8 cellular contexts compared by ENCODE assay signal in the genomic region with DNA sequence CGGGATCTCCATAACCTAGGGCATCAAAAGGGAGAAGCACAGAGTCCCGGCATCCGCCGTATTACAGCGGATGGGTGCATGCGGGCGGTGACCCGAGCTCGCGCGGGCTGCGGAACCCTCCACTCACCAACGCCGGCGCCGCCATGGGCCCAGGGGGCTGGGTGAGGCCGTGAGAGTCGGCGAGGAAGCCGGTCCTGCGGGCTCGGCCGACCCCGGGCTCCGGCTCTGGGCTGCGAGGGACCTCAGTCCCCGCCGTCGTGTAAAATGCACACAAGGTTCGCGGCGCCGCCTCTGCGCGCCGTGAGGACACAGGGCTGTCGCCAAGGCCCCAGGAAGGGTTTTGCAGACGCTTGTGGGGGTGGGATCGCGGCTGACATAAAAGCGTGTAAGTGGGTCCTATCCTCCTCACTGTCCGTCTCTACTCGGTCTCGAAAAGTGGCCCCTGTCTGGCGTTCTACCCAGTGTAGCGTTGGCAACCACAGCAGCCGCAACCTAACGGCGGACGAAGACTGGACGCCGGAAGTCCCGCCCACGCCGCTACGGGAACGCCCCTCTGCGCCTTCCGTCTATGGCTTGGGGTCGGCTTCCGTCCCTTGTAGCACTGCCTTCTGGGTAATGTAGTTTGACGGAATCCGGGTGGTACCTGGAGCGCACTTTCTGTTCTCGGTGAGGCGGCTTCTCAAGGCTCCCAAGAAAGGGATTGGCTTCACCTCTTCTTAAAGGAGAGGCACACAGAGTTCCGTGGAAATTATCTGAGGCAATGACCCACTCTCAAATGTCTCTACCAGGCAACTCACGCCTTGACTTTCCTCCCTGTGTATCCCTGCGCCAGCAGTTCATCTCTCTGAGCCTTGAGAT. TPM values are rescaled to one million over a fixed set of nuclear protein-coding genes. Genes with fewer than 3 reads are reported as not detected.
DNase-seq lines count a peak whose midpoint lies in the region; ATAC-seq and TF ChIP-seq lines count a peak whose summit lies in the region.

A gene (minus strand): TSS at position 519 of the 858 bp plus-strand sequence. CDS start 374 bp downstream, at position 145.

- peak; percentile 95 for DNase-seq in AG20443 (ENCODE audit: low spot score)
- DNase-seq in NCI-H345 treated with DMSO at 0.1 percent for 48 hours (lab: John Stamatoyannopoulos, UW; ENCODE audit: unreplicated experiment): peak; percentile 98
- DNase-seq in activated CD4-positive, alpha-beta T cell treated with anti-CD3 and anti-CD28 coated beads, Interleukin-2, amount 50 U/mL, for 4 hours: peak; percentile 83 to 84
- peak; percentile 90 for DNase-seq in ecto neural progenitor cell (ENCODE audit: low spot score)
- peak; percentile 87 to 98 for DNase-seq in lower leg skin (ENCODE audit: low spot score in 2 of 2)
- peak; percentile 86 to 89 for DNase-seq in stimulated activated CD4-positive, alpha-beta T cell treated with anti-CD3 and anti-CD28 coated beads, Interleukin-4, amount 100 ng/mL, for 4 hours

- TF ChIP-seq CTCF in lower leg skin (IDR thresholded peaks at IDR 0.05): no peak

- ATAC-seq in GM19023 (IDR thresholded peaks at IDR 0.05; ENCODE audit: unreplicated experiment) (peak; percentile 96), HG03196 (IDR thresholded peaks at IDR 0.05; ENCODE audit: unreplicated experiment) (peak; percentile 98)

- TF ChIP-seq POLR2A in lower leg skin (IDR thresholded peaks at IDR 0.05): no peak

- WGBS in lower leg skin, 2 donors: 3 to 7% methylated on average over 21 to 47 of the region's 69 CpGs

- peak within 1 kb of the TSS; percentile 79 for H3K4me3 ChIP-seq in lower leg skin (ENCODE audit: low read depth, poor library complexity, severe bottlenecking)

- intact Hi-C loops in lower leg skin (cut with DNase I; ENCODE audit: low total_unique reads): no loop called here

RNA-seq across cellular contexts. Expression of the gene that starts here (rescaled TPM):
- 10 to 100 TPM in 1 of 4 donors, 1 to 10 TPM in 3; 4.5 to 13.3 (median 6.9) TPM for total RNA-seq in lower leg skin

Comparison
In these comparisons a context has a peak if more than half of its experiments do, and no peak if none do; other contexts are left out.
1. Peak in every context shown above with its lines: DNase-seq, ATAC-seq and H3K4me3 ChIP-seq.